1 cellular context compared by ENCODE assay signal in genomic region chr1:149927056-149927534, GRCh38.
TF ChIP-seq lines count a peak whose summit lies in the region.

No MANE protein-coding gene starts in this region.

TF ChIP-seq in endothelial cell of umbilical vein, 7 proteins besides CTCF, POLR2A, EP300 and RAD21 (continued from another document):
- TF ChIP-seq EZH2 (IDR thresholded peaks at IDR 0.05; ENCODE audit: borderline replicate concordance, low read depth, low read length, severe bottlenecking) (no peak), MYC (IDR thresholded peaks at IDR 0.05; ENCODE audit: low read depth, low read length) (no peak), JUN (IDR thresholded peaks at IDR 0.05; ENCODE audit: borderline replicate concordance, insufficient read depth, insufficient read length, low read depth) (no peak), POLR2AphosphoS5 (IDR thresholded peaks at IDR 0.05; ENCODE audit: insufficient read depth, low read depth, low read length) (no peak), FOS (IDR thresholded peaks at IDR 0.05; ENCODE audit: borderline replicate concordance, insufficient read depth, low read length) (no peak)
- TF ChIP-seq, protein P1, sequence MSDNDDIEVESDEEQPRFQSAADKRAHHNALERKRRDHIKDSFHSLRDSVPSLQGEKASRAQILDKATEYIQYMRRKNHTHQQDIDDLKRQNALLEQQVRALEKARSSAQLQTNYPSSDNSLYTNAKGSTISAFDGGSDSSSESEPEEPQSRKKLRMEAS (IDR thresholded peaks at IDR 0.05; ENCODE audit: insufficient read depth, insufficient read length) = no peak
